ENCODE assay signal across 12 cellular contexts in genomic region chr6:118288355-118289124, GRCh38.
A peak's percentile ranks its signal among the peaks of the same experiment; 100 is the strongest.
DNase-seq lines count a peak whose midpoint lies in the region; ATAC-seq and TF ChIP-seq lines count a peak whose summit lies in the region.
"Had no signal": no experiment of that assay in that cellular context is flagged by ENCODE, and none has a peak within 500 bp of the region (broad histone marks: within the 10 kb centered on the region; RNA-seq: fewer than 3 reads in every experiment).

No MANE protein-coding gene starts in this region.

- TF ChIP-seq POLR2A in ovary (IDR thresholded peaks at IDR 0.05): no peak

- H2AK5ac ChIP-seq in mesendoderm (ENCODE audit: low read length): no peak overlapping the region

- no peak overlapping the region for H3K9ac ChIP-seq in mesendoderm (ENCODE audit: low read length)

- WGBS in mesendoderm (ENCODE audit: extremely low coverage, insufficient coverage, low lambda C conversion rate): no CpG with 5 or more reads among the region's 2 CpGs
- WGBS in ovary, 3 donors: 52 to 60% (median 57%) methylated on average over 2 of the region's 2 CpGs
- WGBS in psoas muscle, 3 donors: 54 to 62% (median 57%) methylated on average over 2 of the region's 2 CpGs

- H3K79me1 ChIP-seq in mesendoderm (ENCODE audit: low read length): no peaks in the 10 kb centered on the region

- H3K4me1 Mint-ChIP-seq in mesothelial cell of epicardium: peaks cover 11% of the 10 kb centered on the region
- peaks cover 8% of the 10 kb centered on the region for H3K4me1 Mint-ChIP-seq in progenitor cell of endocrine pancreas (ENCODE audit: low read depth)

- H3K36me3 Mint-ChIP-seq in mesothelial cell of epicardium (no peaks in the 10 kb centered on the region), progenitor cell of endocrine pancreas (ENCODE audit: insufficient read depth) (no peaks in the 10 kb centered on the region)

- H3K4me3 ChIP-seq in GM12865 (ENCODE audit: low read depth, low read length): no peak overlapping the region
- no peak overlapping the region for H3K4me3 ChIP-seq in mesendoderm (ENCODE audit: low read length)
- no peak overlapping the region for H3K4me3 ChIP-seq in ovary
- H3K4me3 ChIP-seq in psoas muscle: no peak overlapping the region

- peak; percentile 2 for TF ChIP-seq CTCF in GM12865 (IDR thresholded peaks at IDR 0.05; ENCODE audit: insufficient read depth, low read depth, low read length, missing control alignments)
- TF ChIP-seq CTCF in ovary (IDR thresholded peaks at IDR 0.05): no peak
- TF ChIP-seq CTCF in mesothelial cell of epicardium (IDR thresholded peaks at IDR 0.05; ENCODE audit: unreplicated experiment): no peak
- TF ChIP-seq CTCF in psoas muscle (IDR thresholded peaks at IDR 0.05): no peak
- TF ChIP-seq CTCF in progenitor cell of endocrine pancreas (IDR thresholded peaks at IDR 0.05; ENCODE audit: unreplicated experiment): no peak

- no peaks in the 10 kb centered on the region for H3K27me3 ChIP-seq in mesendoderm (ENCODE audit: insufficient read depth, low read length, poor library complexity)
- H3K27me3 ChIP-seq in ovary: no peaks in the 10 kb centered on the region
- no peaks in the 10 kb centered on the region for H3K27me3 ChIP-seq in psoas muscle (ENCODE audit: insufficient read depth in 3 of 3, low read length in 2 of 3)

- no peak overlapping the region for H3K56ac ChIP-seq in mesendoderm (ENCODE audit: low read length)

- no peak overlapping the region for H4K5ac ChIP-seq in mesendoderm (ENCODE audit: low read length)

- no peaks in the 10 kb centered on the region for H3K36me3 ChIP-seq in mesendoderm (ENCODE audit: control insufficient read depth, insufficient read depth, low read length)
- H3K36me3 ChIP-seq in ovary: no peaks in the 10 kb centered on the region
- H3K36me3 ChIP-seq in psoas muscle (ENCODE audit: insufficient read depth in 1 of 2, low read depth in 1 of 2): no peaks in the 10 kb centered on the region

- no peak overlapping the region for H2BK120ac ChIP-seq in mesendoderm (ENCODE audit: low read depth, low read length)

- H3K9me3 ChIP-seq in ovary (no peaks in the 10 kb centered on the region), psoas muscle (no peaks in the 10 kb centered on the region)

- no peak overlapping the region for H3K18ac ChIP-seq in mesendoderm (ENCODE audit: low read length)

- no peak overlapping the region for H3K23ac ChIP-seq in mesendoderm (ENCODE audit: low read length)

- H3K4ac ChIP-seq in mesendoderm (ENCODE audit: low read depth, low read length): no peak overlapping the region

- no peaks in the 10 kb centered on the region for H3K79me2 ChIP-seq in mesendoderm (ENCODE audit: control insufficient read depth, insufficient read depth, low read length)

- H2BK5ac ChIP-seq in mesendoderm (ENCODE audit: low read length): no peak overlapping the region

- H3K27ac ChIP-seq in mesendoderm (ENCODE audit: low read depth, low read length) (no peak overlapping the region), ovary (no peak overlapping the region), psoas muscle (no peak overlapping the region)

- no peak overlapping the region for H3K27ac Mint-ChIP-seq in mesothelial cell of epicardium
- no peak overlapping the region for H3K27ac Mint-ChIP-seq in progenitor cell of endocrine pancreas

- ATAC-seq in psoas muscle: no peak
- ATAC-seq: SK-N-SH treated with all-trans-retinoic acid at 6 μM for 48 hours had no signal

- no peaks in the 10 kb centered on the region for H3K27me3 Mint-ChIP-seq in mesothelial cell of epicardium (ENCODE audit: low read depth)
- H3K27me3 Mint-ChIP-seq in progenitor cell of endocrine pancreas: no peaks in the 10 kb centered on the region

- no peak overlapping the region for H2BK15ac ChIP-seq in mesendoderm (replicated peaks; ENCODE audit: low read depth)

- no peak overlapping the region for H3K4me2 ChIP-seq in mesendoderm (ENCODE audit: low read length)

- no peak overlapping the region for H4K8ac ChIP-seq in mesendoderm (ENCODE audit: low read depth, low read length)

- H3K4me3 Mint-ChIP-seq in mesothelial cell of epicardium (no peak overlapping the region), progenitor cell of endocrine pancreas (ENCODE audit: low read depth) (no peak overlapping the region)

- H3K9me3 Mint-ChIP-seq in mesothelial cell of epicardium (no peaks in the 10 kb centered on the region), progenitor cell of endocrine pancreas (ENCODE audit: low read depth) (no peaks in the 10 kb centered on the region)

- no peak for DNase-seq in GM12865 (ENCODE audit: low read depth)
- DNase-seq in NCI-H1092 (lab: John Stamatoyannopoulos, UW): peak; percentile 19
- peak; percentile 16 to 76 for DNase-seq in dermis microvascular lymphatic vessel endothelial cell (ENCODE audit: low read depth in 2 of 2)
- peak; percentile 8 for DNase-seq in mesendoderm
- DNase-seq in ovary: no peak
- DNase-seq in mesothelial cell of epicardium (ENCODE audit: low spot score in 2 of 2, unreplicated experiment in 2 of 2): no peak
- no peak for DNase-seq in psoas muscle
- no peak for DNase-seq in progenitor cell of endocrine pancreas (ENCODE audit: low spot score, unreplicated experiment)
- DNase-seq: Calu3, KG1, NCI-H2081 treated with DMSO at 0.1 percent for 48 hours had no signal

- TF ChIP-seq EP300 in ovary (IDR thresholded peaks at IDR 0.05): no peak

- intact Hi-C loops in ovary (cut with DNase I): loop anchor here in 3 of 4 donors (10.0 kb wide), 3 partner anchors 286 to 516 kb away; no protein-coding TSS in a partner anchor
- intact Hi-C loops in psoas muscle (cut with DNase I): loop anchor here (5.0 to 10.0 kb wide), 4 partner anchors 219 to 496 kb away; no protein-coding TSS in a partner anchor

- no peaks in the 10 kb centered on the region for H3K4me1 ChIP-seq in mesendoderm (ENCODE audit: control insufficient read depth, low read depth, low read length)
- no peaks in the 10 kb centered on the region for H3K4me1 ChIP-seq in ovary (ENCODE audit: insufficient read depth)
- peaks cover 16% of the 10 kb centered on the region for H3K4me1 ChIP-seq in psoas muscle

Comparison
In these comparisons a context has a peak if more than half of its experiments do, and no peak if none do; other contexts are left out.
1. DNase-seq: peak in NCI-H1092 (single experiment), dermis microvascular lymphatic vessel endothelial cell (2 of 2) and mesendoderm (single experiment); none in GM12865 (single experiment), ovary (0 of 5), mesothelial cell of epicardium (0 of 2), psoas muscle (0 of 2) and progenitor cell of endocrine pancreas (single experiment).